In the genomic region with DNA sequence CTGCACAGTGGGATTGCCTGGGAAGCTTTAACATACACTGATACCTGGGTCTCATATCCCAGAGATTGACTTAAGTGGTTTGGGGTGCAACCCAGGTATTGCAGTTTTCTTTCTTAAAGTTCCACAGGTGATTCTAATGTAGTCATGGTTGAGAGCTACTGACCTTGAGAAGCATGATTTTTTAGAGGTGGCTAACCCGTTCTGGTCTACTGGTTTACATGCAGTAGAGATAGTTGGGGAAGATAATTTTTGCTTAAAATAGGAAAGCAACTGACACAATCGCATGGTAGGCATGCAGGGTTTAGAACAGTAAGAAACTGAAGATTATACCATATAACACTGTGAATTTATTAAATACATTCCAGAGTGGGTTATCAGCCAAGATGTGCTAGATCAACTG, we compare ENCODE assay signal across 21 cellular contexts.
"Had no signal": no experiment of that assay in that cellular context is flagged by ENCODE, and none has a peak within 500 bp of the region (broad histone marks: within the 10 kb centered on the region; RNA-seq: fewer than 3 reads in every experiment).

No MANE protein-coding gene starts in this region.

- H3K27ac ChIP-seq: brain microvascular endothelial cell, foreskin keratinocyte, lower lobe of right lung, spleen, WERI-Rb-1 had no signal

- DNase-seq: activated CD4-positive, alpha-beta T cell treated with anti-CD3 and anti-CD28 coated beads for 1 hour; activated CD4-positive, alpha-beta T cell treated with anti-CD3 and anti-CD28 coated beads, Interleukin-2, amount 50 U/mL, for 1 hour; activated CD8-positive, alpha-beta T cell treated with anti-CD3 and anti-CD28 coated beads, Interleukin-2, amount 10 ng/mL, durations not matched to agents 7 days and 5 days; activated T-cell treated with anti-CD3 and anti-CD28 coated beads, Interleukin-2, amount 50 U/mL, for 1 hour; aorta; brain microvascular endothelial cell; central memory CD4-positive, alpha-beta T cell; effector CD8-positive, alpha-beta T cell; foreskin keratinocyte; hypothalamus; left colon; lower lobe of right lung; mesendoderm; mucosa of descending colon; retina; spleen; stimulated activated CD4-positive, alpha-beta T cell treated with anti-CD3 and anti-CD28 coated beads, Interleukin-4, amount 100 ng/mL, for 1 hour; stimulated activated naive CD4-positive, alpha-beta T cell treated with Interleukin-2 at 50 U/mL for 16 hours; WERI-Rb-1 had no signal

- H3K4me3 ChIP-seq: lower lobe of right lung, mucosa of descending colon, spleen had no signal

- H3K9me3 ChIP-seq: lower lobe of right lung, mucosa of descending colon, spleen had no signal

- H3K27me3 ChIP-seq: brain microvascular endothelial cell, foreskin keratinocyte, spleen had no signal

- H3K36me3 ChIP-seq: brain microvascular endothelial cell, lower lobe of right lung, spleen, WERI-Rb-1 had no signal

- ATAC-seq: activated CD8-positive, alpha-beta T cell treated with anti-CD3 and anti-CD28 coated beads, Interleukin-2, amount 10 ng/mL, durations not matched to agents 7 days and 5 days; activated naive CD4-positive, alpha-beta T cell treated with anti-CD3 and anti-CD28 coated beads, Interleukin-2, amount 50 U/mL, for 72 hours; activated T-helper 17 cell treated with anti-CD3 and anti-CD28 coated beads, Interleukin-2, amount 50 U/mL, for 72 hours; foreskin keratinocyte had no signal
